24 cellular contexts compared by ENCODE assay signal in the genomic region with DNA sequence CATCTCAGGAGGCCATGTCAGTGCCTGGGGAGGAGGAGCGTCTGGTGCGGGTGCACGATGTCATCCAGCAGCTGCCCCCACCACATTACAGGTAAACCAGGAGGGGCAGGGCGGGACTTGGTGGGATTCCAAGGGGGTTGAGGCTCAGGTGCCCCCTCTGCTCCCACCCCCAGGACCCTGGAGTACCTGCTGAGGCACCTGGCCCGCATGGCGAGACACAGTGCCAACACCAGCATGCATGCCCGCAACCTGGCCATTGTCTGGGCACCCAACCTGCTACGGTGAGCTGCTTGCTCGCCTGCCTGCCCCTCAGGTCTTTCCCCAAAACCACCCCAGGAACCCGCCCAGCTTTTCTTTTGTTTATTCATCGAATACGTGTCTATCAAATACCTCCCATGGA. TPM values are rescaled to one million over a fixed set of nuclear protein-coding genes. Genes with fewer than 3 reads are reported as not detected.
DNase-seq lines count a peak whose midpoint lies in the region; ATAC-seq and TF ChIP-seq lines count a peak whose summit lies in the region.
"Had no signal": no experiment of that assay in that cellular context is flagged by ENCODE, and none has a peak within 500 bp of the region (broad histone marks: within the 10 kb centered on the region; RNA-seq: fewer than 3 reads in every experiment).

No MANE protein-coding gene starts in this region.

- no peak overlapping the region for H3K4me3 ChIP-seq in mesenchymal stem cell (ENCODE audit: insufficient read depth in 1 of 2, low read depth in 1 of 2, low read length in 2 of 2)
- no peak overlapping the region for H3K4me3 ChIP-seq in upper lobe of right lung

- 97% methylated on average over 12 of the region's 12 CpGs for WGBS in mesenchymal stem cell

- no peak overlapping the region for H3K4me2 ChIP-seq in mesenchymal stem cell (ENCODE audit: low read length, poor library complexity, severe bottlenecking)

- H3K27ac Mint-ChIP-seq in activated CD4-positive, alpha-beta T cell treated with anti-CD3 and anti-CD28 coated beads, Interleukin-2, amount 10 ng/mL, durations not matched to agents 7 days and 5 days, result peak overlapping the region; percentile 54
- peak overlapping the region; percentile 67 for H3K27ac Mint-ChIP-seq in T-helper 17 cell

- no peak overlapping the region for H3K4ac ChIP-seq in mesenchymal stem cell (ENCODE audit: low read depth in 1 of 2, low read length in 2 of 2)

- H3K4me3 Mint-ChIP-seq in activated CD4-positive, alpha-beta T cell treated with anti-CD3 and anti-CD28 coated beads, Interleukin-2, amount 10 ng/mL, durations not matched to agents 7 days and 5 days, result no peak overlapping the region
- no peak overlapping the region for H3K4me3 Mint-ChIP-seq in T-helper 17 cell
- H3K4me3 Mint-ChIP-seq: CD4-positive, CD25-positive, alpha-beta regulatory T cell; CD8-positive, alpha-beta memory T cell had no signal

- no peak overlapping the region for H2BK15ac ChIP-seq in mesenchymal stem cell (ENCODE audit: low read depth, poor library complexity, severe bottlenecking)

- no peak overlapping the region for H3K9ac ChIP-seq in mesenchymal stem cell (ENCODE audit: low read length)

- DNase-seq in activated CD4-positive, alpha-beta T cell treated with anti-CD3 and anti-CD28 coated beads, Interleukin-2, amount 10 ng/mL, durations not matched to agents 7 days and 5 days, result no peak
- no peak for DNase-seq in activated CD4-positive, alpha-beta T cell treated with anti-CD3 and anti-CD28 coated beads for 48 hours
- DNase-seq in T-helper 17 cell (no peak), mesenchymal stem cell (no peak), upper lobe of right lung (peak; percentile 62), A172 (ENCODE audit: low spot score) (no peak), DMS 273 treated with DMSO at 0.1 percent for 48 hours (lab: John Stamatoyannopoulos, UW) (no peak)
- DNase-seq: C1 segment of cervical spinal cord; Caco-2; CD4-positive, CD25-positive, alpha-beta regulatory T cell; CD8-positive, alpha-beta memory T cell; DMS153; DMS79; GDM1; H7; KBM-7 had no signal

- H3K27me3 ChIP-seq in mesenchymal stem cell (ENCODE audit: control insufficient read depth in 1 of 2, insufficient read depth in 1 of 2, low read length in 2 of 2), result no peaks in the 10 kb centered on the region
- no peaks in the 10 kb centered on the region for H3K27me3 ChIP-seq in upper lobe of right lung

- H3K79me1 ChIP-seq in mesenchymal stem cell (replicated peaks; ENCODE audit: low read length, poor library complexity, severe bottlenecking), result peaks cover 3% of the 10 kb centered on the region

- H2AK5ac ChIP-seq in mesenchymal stem cell (ENCODE audit: low read length, severe bottlenecking), result no peak overlapping the region

- H3K4me1 Mint-ChIP-seq in activated CD4-positive, alpha-beta T cell treated with anti-CD3 and anti-CD28 coated beads, Interleukin-2, amount 10 ng/mL, durations not matched to agents 7 days and 5 days, result peaks cover 7% of the 10 kb centered on the region
- peaks cover 10% of the 10 kb centered on the region for H3K4me1 Mint-ChIP-seq in T-helper 17 cell

- no peaks in the 10 kb centered on the region for H3K27me3 Mint-ChIP-seq in activated CD4-positive, alpha-beta T cell treated with anti-CD3 and anti-CD28 coated beads, Interleukin-2, amount 10 ng/mL, durations not matched to agents 7 days and 5 days
- H3K27me3 Mint-ChIP-seq in T-helper 17 cell, result no peaks in the 10 kb centered on the region
- H3K27me3 Mint-ChIP-seq: CD4-positive, CD25-positive, alpha-beta regulatory T cell; CD8-positive, alpha-beta memory T cell; IgD-negative memory B cell had no signal

- H3K27ac ChIP-seq in mesenchymal stem cell (ENCODE audit: low read length, poor library complexity, severe bottlenecking) (no peak overlapping the region), upper lobe of right lung (no peak overlapping the region)
- H3K27ac ChIP-seq: 22Rv1 had no signal

- no peak overlapping the region for H3K18ac ChIP-seq in mesenchymal stem cell (ENCODE audit: low read depth in 1 of 2, low read length in 2 of 2)

- no peak overlapping the region for H3K14ac ChIP-seq in mesenchymal stem cell (ENCODE audit: low read length in 2 of 2)

- intact Hi-C loops in upper lobe of right lung (cut with DNase I), result no loop called here

- peak overlapping the region; percentile 31 for H2AFZ ChIP-seq in mesenchymal stem cell (ENCODE audit: low read depth, low read length)
- H2AFZ ChIP-seq: GM23338 had no signal

- CTCF ChIA-PET in activated CD4-positive, alpha-beta T cell treated with anti-CD3 and anti-CD28 coated beads, Interleukin-2, amount 10 ng/mL, durations not matched to agents 7 days and 5 days (lab: Charles Lee), result interaction anchor here (0.6 kb wide), 1 partner anchor 19 kb away, joined by 3 read pairs; no protein-coding TSS in a partner anchor

- POLR2A ChIA-PET in activated CD4-positive, alpha-beta T cell treated with anti-CD3 and anti-CD28 coated beads, Interleukin-2, amount 10 ng/mL, durations not matched to agents 7 days and 5 days (lab: Charles Lee), result no interaction called here

- peaks cover 21 to 81% of the 10 kb centered on the region in 2 experiments for H3K36me3 ChIP-seq in mesenchymal stem cell (ENCODE audit: control insufficient read depth in 1 of 2, insufficient read depth in 2 of 2, low read depth in 1 of 2, low read length in 2 of 2)
- no peaks in the 10 kb centered on the region for H3K36me3 ChIP-seq in upper lobe of right lung

- no peak overlapping the region for H2BK12ac ChIP-seq in mesenchymal stem cell (ENCODE audit: low read length in 2 of 2)

- H2BK5ac ChIP-seq in mesenchymal stem cell (ENCODE audit: low read depth, low read length, poor library complexity, severe bottlenecking), result no peak overlapping the region

- H3K9me3 ChIP-seq in T-helper 17 cell (ENCODE audit: control insufficient read depth, low read length, poor library complexity, severe bottlenecking), result no peaks in the 10 kb centered on the region
- no peaks in the 10 kb centered on the region for H3K9me3 ChIP-seq in mesenchymal stem cell (ENCODE audit: control insufficient read depth, low read length)
- H3K9me3 ChIP-seq in upper lobe of right lung, result no peaks in the 10 kb centered on the region
- H3K9me3 ChIP-seq: Caco-2 had no signal

- no peak for ATAC-seq in T-helper 17 cell
- no peak for ATAC-seq in upper lobe of right lung
- ATAC-seq in HG02970 (IDR thresholded peaks at IDR 0.05; ENCODE audit: low FRiP score, unreplicated experiment), result no peak
- ATAC-seq: GM23338 had no signal

- H3K9me3 Mint-ChIP-seq in activated CD4-positive, alpha-beta T cell treated with anti-CD3 and anti-CD28 coated beads, Interleukin-2, amount 10 ng/mL, durations not matched to agents 7 days and 5 days, result no peaks in the 10 kb centered on the region
- H3K9me3 Mint-ChIP-seq: CD4-positive, CD25-positive, alpha-beta regulatory T cell; CD8-positive, alpha-beta memory T cell; GM23338; IgD-negative memory B cell had no signal

- H3K23ac ChIP-seq in mesenchymal stem cell (ENCODE audit: low read length in 2 of 2), result no peak overlapping the region

- no peak overlapping the region for H4K8ac ChIP-seq in mesenchymal stem cell (ENCODE audit: low read length)

- TF ChIP-seq CTCF in upper lobe of right lung (IDR thresholded peaks at IDR 0.05), result no peak

- H4K91ac ChIP-seq in mesenchymal stem cell (ENCODE audit: low read length), result no peak overlapping the region

- peaks cover 28% of the 10 kb centered on the region for H3K36me3 Mint-ChIP-seq in activated CD4-positive, alpha-beta T cell treated with anti-CD3 and anti-CD28 coated beads, Interleukin-2, amount 10 ng/mL, durations not matched to agents 7 days and 5 days (ENCODE audit: low read depth)
- H3K36me3 Mint-ChIP-seq in T-helper 17 cell (ENCODE audit: low read depth), result peaks cover 3% of the 10 kb centered on the region

- no peak overlapping the region for H2BK120ac ChIP-seq in mesenchymal stem cell (ENCODE audit: low read depth, low read length)

- H3K4me1 ChIP-seq in mesenchymal stem cell (ENCODE audit: control insufficient read depth, insufficient read depth, low read depth, low read length) (peaks cover 16% of the 10 kb centered on the region), upper lobe of right lung (no peaks in the 10 kb centered on the region)
- H3K4me1 ChIP-seq: Caco-2 had no signal

RNA-seq across cellular contexts. Expression of a gene that starts 7.2 kb away (rescaled TPM):
- 100 to 1,000 TPM in 1 of 2 experiments, 10 to 100 TPM in 1; 91.3 to 101 TPM for total RNA-seq in activated CD4-positive, alpha-beta T cell treated with anti-CD3 and anti-CD28 coated beads, Interleukin-2, amount 10 ng/mL, durations not matched to agents 7 days and 5 days
- total RNA-seq in T-helper 17 cell (10 to 100 TPM; 16.4 to 20.5 TPM), upper lobe of right lung (6.8 TPM)
- polyA plus RNA-seq in mesenchymal stem cell (2013, experiment 1 of 2), result 11.6 TPM
- 4.5 TPM for polyA plus RNA-seq in mesenchymal stem cell (2013, experiment 2 of 2)
- total RNA-seq in A172 (2014; rRNA removed; shearing (Covaris generic)), result 2.8 and 7.8 TPM in 2 replicates
- polyA plus RNA-seq: IgD-negative memory B cell had no signal

RNA-seq across cellular contexts. Expression of a gene that starts 24.6 kb away (rescaled TPM):
- total RNA-seq in activated CD4-positive, alpha-beta T cell treated with anti-CD3 and anti-CD28 coated beads, Interleukin-2, amount 10 ng/mL, durations not matched to agents 7 days and 5 days, result 10 to 100 TPM; 53.7 to 59.1 TPM
- 10 to 100 TPM; 36.2 to 36.6 TPM for total RNA-seq in T-helper 17 cell
- polyA plus RNA-seq in mesenchymal stem cell (2013, experiment 1 of 2), result 30.8 TPM
- 27.8 TPM for polyA plus RNA-seq in mesenchymal stem cell (2013, experiment 2 of 2)
- 18.2 TPM for total RNA-seq in upper lobe of right lung
- 5.7 and 7.0 TPM in 2 replicates for total RNA-seq in A172 (2014; rRNA removed; shearing (Covaris generic))

RNA-seq across cellular contexts. Expression of a gene that starts 25.8 kb away (rescaled TPM):
- under 1 TPM; 0.29 to 0.69 TPM for total RNA-seq in activated CD4-positive, alpha-beta T cell treated with anti-CD3 and anti-CD28 coated beads, Interleukin-2, amount 10 ng/mL, durations not matched to agents 7 days and 5 days
- total RNA-seq in T-helper 17 cell (not detected), upper lobe of right lung (41.3 TPM)
- 418 TPM for polyA plus RNA-seq in mesenchymal stem cell (2013, experiment 1 of 2)
- 419 TPM for polyA plus RNA-seq in mesenchymal stem cell (2013, experiment 2 of 2)
- total RNA-seq in A172 (2014; rRNA removed; shearing (Covaris generic)), result 0.07 and 0.72 TPM in 2 replicates
- total RNA-seq: A673; CD4-positive, CD25-positive, alpha-beta regulatory T cell; CD8-positive, alpha-beta memory T cell; HepG2 had no signal
- polyA plus RNA-seq: CD4-positive, CD25-positive, alpha-beta regulatory T cell; CD8-positive, alpha-beta memory T cell; IgD-negative memory B cell had no signal

RNA-seq across cellular contexts. Expression of a gene that starts 30.1 kb away (rescaled TPM):
- total RNA-seq in activated CD4-positive, alpha-beta T cell treated with anti-CD3 and anti-CD28 coated beads, Interleukin-2, amount 10 ng/mL, durations not matched to agents 7 days and 5 days, result not detected
- not detected for total RNA-seq in T-helper 17 cell
- not detected for polyA plus RNA-seq in mesenchymal stem cell (2013, experiment 1 of 2)
- not detected for polyA plus RNA-seq in mesenchymal stem cell (2013, experiment 2 of 2)
- total RNA-seq in upper lobe of right lung, result not detected
- total RNA-seq in A172 (2014; rRNA removed; shearing (Covaris generic)), result not detected in 2 replicates
- total RNA-seq: A673; Caco-2; CD4-positive, CD25-positive, alpha-beta regulatory T cell; CD8-positive, alpha-beta memory T cell; Daoy; GM23338; H7 had no signal
- polyA plus RNA-seq: AG04450; CD4-positive, CD25-positive, alpha-beta regulatory T cell; CD8-positive, alpha-beta memory T cell; GM23338; IgD-negative memory B cell had no signal

RNA-seq across cellular contexts. Expression of a gene that starts 34.2 kb away (rescaled TPM):
- total RNA-seq in activated CD4-positive, alpha-beta T cell treated with anti-CD3 and anti-CD28 coated beads, Interleukin-2, amount 10 ng/mL, durations not matched to agents 7 days and 5 days, result 10 to 100 TPM; 13.7 to 15.9 TPM
- 10 to 100 TPM; 12.6 to 13.6 TPM for total RNA-seq in T-helper 17 cell
- 11.1 TPM for polyA plus RNA-seq in mesenchymal stem cell (2013, experiment 1 of 2)
- polyA plus RNA-seq in mesenchymal stem cell (2013, experiment 2 of 2), result 11.4 TPM
- total RNA-seq in upper lobe of right lung, result 11.3 TPM
- 13.8 and 16.4 TPM in 2 replicates for total RNA-seq in A172 (2014; rRNA removed; shearing (Covaris generic))

Comparison
In these comparisons a context has a peak if more than half of its experiments do, and no peak if none do; other contexts are left out.
1. RNA of a gene that starts 7.2 kb away (total RNA-seq): 91.3 to 101 TPM in activated CD4-positive, alpha-beta T cell treated with anti-CD3 and anti-CD28 coated beads, Interleukin-2, amount 10 ng/mL, durations not matched to agents 7 days and 5 days; 16.4 to 20.5 TPM in T-helper 17 cell, 2.8 to 7.8 TPM in A172 and 6.8 TPM in upper lobe of right lung (single experiment); every median in the first group is over 4 times any median in the second.
2. RNA of a gene that starts 25.8 kb away (total RNA-seq): 41.3 TPM in upper lobe of right lung (single experiment); 0.29 to 0.69 TPM in activated CD4-positive, alpha-beta T cell treated with anti-CD3 and anti-CD28 coated beads, Interleukin-2, amount 10 ng/mL, durations not matched to agents 7 days and 5 days, 0.07 to 0.72 TPM in A172 and not detected in T-helper 17 cell; every median in the first group is over 10 times any median in the second.